In the genomic region with DNA sequence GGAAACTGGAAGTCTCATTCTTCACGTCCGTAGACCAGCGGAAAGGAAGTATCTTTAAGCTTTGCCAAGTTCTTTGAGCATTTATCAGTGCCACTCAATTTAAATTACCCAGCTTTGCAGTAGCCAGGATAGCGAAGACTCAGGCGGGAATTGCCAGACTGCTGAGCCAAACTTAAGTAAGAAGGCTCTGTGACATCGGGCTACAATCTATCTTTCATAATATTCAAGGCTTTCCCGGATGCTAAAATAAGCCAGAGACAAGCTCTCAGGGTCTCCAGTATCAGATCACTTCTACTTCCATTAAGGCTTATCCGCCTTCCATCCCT, we compare ENCODE assay signal across 8 cellular contexts. TPM values are rescaled to one million over a fixed set of nuclear protein-coding genes. Genes with fewer than 3 reads are reported as not detected.
DNase-seq lines count a peak whose midpoint lies in the region; ATAC-seq and TF ChIP-seq lines count a peak whose summit lies in the region.

No MANE protein-coding gene starts in this region.

- WGBS in IMR-90 (ENCODE audit: extremely low coverage in 2 of 2, insufficient read length in 1 of 2), 2 experiments = 0% methylated on average over 1 of the region's 8 CpGs; no CpG with 5 or more reads in 1 of the 2 experiments

- peak overlapping the region; percentile 28; the same call in 1 of the 2 replicates for H2BK20ac ChIP-seq in IMR-90 (ENCODE audit: low read depth, low read length)

- H3K36me3 ChIP-seq in IMR-90 (ENCODE audit: control insufficient read depth, insufficient read depth, low read length) (no peaks in the 10 kb centered on the region; the same call in 1 of the 2 replicates), muscle layer of duodenum (ENCODE audit: control insufficient read depth in 1 of 2, insufficient read depth in 2 of 2, low read length in 2 of 2) (peaks cover 13 to 16% of the 10 kb centered on the region in 2 donors)

- no peak overlapping the region for H2BK15ac ChIP-seq in IMR-90 (ENCODE audit: low read depth, low read length)

- H3K4ac ChIP-seq in IMR-90 (ENCODE audit: low read depth, low read length) = peak overlapping the region; percentile 46

- no peaks in the 10 kb centered on the region for H4K20me1 ChIP-seq in IMR-90 (ENCODE audit: insufficient read depth, low read length)

- peak overlapping the region; percentile 17 for H2BK5ac ChIP-seq in IMR-90 (ENCODE audit: low read depth, low read length, poor library complexity, severe bottlenecking)

- peak overlapping the region; percentile 24; the same call in 1 of the 2 replicates for H4K5ac ChIP-seq in IMR-90 (ENCODE audit: low read depth, low read length)

- in situ Hi-C loops in IMR-90 (cut with MboI; ENCODE audit: low sequenced_read_pairs) = no loop called here

- no peak for TF ChIP-seq RAD21 in IMR-90 (IDR thresholded peaks at IDR 0.05; ENCODE audit: low read length)

- H2AK9ac ChIP-seq in IMR-90 (replicated peaks; ENCODE audit: low read depth, low read length, poor library complexity) = no peak overlapping the region

- peaks cover 3% of the 10 kb centered on the region; the same call in 1 of the 2 replicates for H3K4me1 ChIP-seq in IMR-90 (ENCODE audit: control insufficient read depth, insufficient read depth, low read length)
- peaks cover 0 to 9% of the 10 kb centered on the region in 2 donors for H3K4me1 ChIP-seq in muscle layer of duodenum (ENCODE audit: control insufficient read depth in 1 of 2, insufficient read depth in 2 of 2, low read length in 2 of 2)

- intact Hi-C loops in IMR-90 (cut with micrococcal nuclease) = no loop called here

- peak overlapping the region; percentile 42; the same call in 1 of the 2 replicates for H3K56ac ChIP-seq in IMR-90 (ENCODE audit: extremely low read depth, insufficient read depth, low read length)

- POLR2A ChIA-PET in AG04449 (lab: Yijun Ruan, JAX) (interaction anchor here (0.7 to 1.8 kb wide), 2 partner anchors 75 to 202 kb away, joined by 3 to 7 read pairs; no protein-coding TSS in a partner anchor), IMR-90 (lab: Charles Lee; ENCODE audit: unreplicated experiment) (no interaction called here)

- H3K4me3 ChIP-seq in AG04449 (ENCODE audit: low read depth, low read length) (peak overlapping the region; percentile 79), IMR-90 (ENCODE audit: insufficient read depth, low read depth, low read length) (peak overlapping the region; percentile 77), muscle layer of duodenum (ENCODE audit: low read depth in 1 of 2, low read length in 2 of 2) (peak overlapping the region; percentile 91 to 92)

- TF ChIP-seq CTCF in AG04449 (IDR thresholded peaks at IDR 0.05; ENCODE audit: insufficient read depth, low read length, missing control alignments) (no peak), IMR-90 (conservative IDR thresholded peaks at IDR 0.05; ENCODE audit: low read depth, low read length) (no peak)

- H2AFZ ChIP-seq in IMR-90 (replicated peaks; ENCODE audit: low read length, poor library complexity) = peak overlapping the region; percentile 98

- peak; percentile 14 for DNase-seq in AG04449 (ENCODE audit: low read depth, low spot score)
- no peak for DNase-seq in IMR-90
- DNase-seq in dedifferentiated amniotic fluid mesenchymal stem cell (ENCODE audit: extremely low spot score) = peak; percentile 45
- DNase-seq in cortex of kidney (lab: John Stamatoyannopoulos, UW) = no peak
- DNase-seq in NCI-H2196 (lab: John Stamatoyannopoulos, UW; ENCODE audit: unreplicated experiment) = no peak
- DNase-seq in NCI-H226 = no peak

- BruUV-seq in IMR-90 (replicated peaks; lab: Mats Ljungman, UMichigan) = no TSS peak

- H3K9me3 ChIP-seq in IMR-90 (ENCODE audit: control insufficient read depth, insufficient read depth, low read length) = no peaks in the 10 kb centered on the region
- H3K9me3 ChIP-seq in muscle layer of duodenum (ENCODE audit: control insufficient read depth in 1 of 2, low read length in 2 of 2) = no peaks in the 10 kb centered on the region

- peaks cover 4 to 27% of the 10 kb centered on the region in 2 experiments; a peak in 3 of 4 replicates for H3K79me1 ChIP-seq in IMR-90 (ENCODE audit: low read depth in 1 of 2, low read length in 2 of 2)

- no peak overlapping the region; the same call in 1 of the 2 replicates for H3K18ac ChIP-seq in IMR-90 (ENCODE audit: low read depth, low read length)

- no peaks in the 10 kb centered on the region for H3K27me3 ChIP-seq in IMR-90 (ENCODE audit: control insufficient read depth, insufficient read depth, low read length)
- H3K27me3 ChIP-seq in muscle layer of duodenum (ENCODE audit: low read depth, low read length) = no peaks in the 10 kb centered on the region

- H3K9ac ChIP-seq in IMR-90 (ENCODE audit: low read depth, low read length) = peak overlapping the region; percentile 47

- H3K27ac ChIP-seq in IMR-90 (ENCODE audit: insufficient read depth, low read length) = peak overlapping the region; percentile 2
- peak overlapping the region; percentile 85 for H3K27ac ChIP-seq in muscle layer of duodenum (ENCODE audit: low read length)

- H3K14ac ChIP-seq in IMR-90 (replicated peaks; ENCODE audit: low read depth, low read length) = 0 out of 2 replicates have a peak overlapping the region, but pooled peaks have one; percentile 41

- 0 out of 2 replicates have a peak, but pooled peaks cover 5% of the 10 kb centered on the region for H3K9me1 ChIP-seq in IMR-90 (ENCODE audit: insufficient read depth, low read length)

- dilution Hi-C loops in IMR-90 (cut with HindIII; ENCODE audit: low sequenced_read_pairs, unreplicated experiment) = no loop called here

- peak overlapping the region; percentile 82 for H3K4me2 ChIP-seq in IMR-90 (ENCODE audit: low read depth, low read length)

- H3K23ac ChIP-seq in IMR-90 (ENCODE audit: low read depth, low read length) = peak overlapping the region; percentile 32; the same call in 1 of the 2 replicates

- ATAC-seq in GM19467 (IDR thresholded peaks at IDR 0.05; ENCODE audit: unreplicated experiment) (peak; percentile 18), IMR-90 (ENCODE audit: low read depth) (peak; percentile 19)

- H4K8ac ChIP-seq in IMR-90 (ENCODE audit: low read depth in 2 of 2, low read length in 2 of 2) = peak overlapping the region in 1 of 2 experiments; percentile 53; a peak in 1 of 4 replicates

- peak overlapping the region; percentile 35; the same call in 1 of the 2 replicates for H2BK120ac ChIP-seq in IMR-90 (ENCODE audit: low read depth, low read length)

- CTCF ChIA-PET in AG04449 (lab: Yijun Ruan, JAX) = interaction anchor here (0.9 to 2.4 kb wide), 3 partner anchors 9 to 228 kb away, joined by 4 to 8 read pairs (median 4); no protein-coding TSS in a partner anchor
- CTCF ChIA-PET in IMR-90 (lab: Yijun Ruan, JAX) = interaction anchor here (0.6 to 0.9 kb wide), 4 partner anchors 9 to 1583 kb away, joined by 4 to 5 read pairs (median 5); no protein-coding TSS in a partner anchor

- no peak overlapping the region for H2AK5ac ChIP-seq in IMR-90 (ENCODE audit: low read depth, low read length)

- H4K91ac ChIP-seq in IMR-90 (ENCODE audit: insufficient read depth, low read depth, low read length) = no peak overlapping the region

- no peak for TF ChIP-seq POLR2A in IMR-90 (IDR thresholded peaks at IDR 0.05; ENCODE audit: low read depth, low read length)

TF ChIP-seq in IMR-90, 13 proteins besides CTCF, POLR2A, EP300 and RAD21:
- TF ChIP-seq RCOR1 (IDR thresholded peaks at IDR 0.05; ENCODE audit: insufficient replicate concordance, low read length) (no peak), CEBPB (IDR thresholded peaks at IDR 0.05; ENCODE audit: low read depth, low read length) (no peak)

RNA-seq across cellular contexts. Expression of a gene that starts 0.4 kb away (rescaled TPM):
- 19.7 and 34.4 TPM in 2 replicates for total RNA-seq in IMR-90 (2012; rRNA removed)
- 5.5 and 6.1 TPM in 2 replicates for polyA plus RNA-seq in IMR-90 (2012; rRNA removed)
- polyA plus RNA-seq in IMR-90 (2012; cell fraction: cytosol; rRNA removed) = 0.33 and 1.00 TPM in 2 replicates
- 1.3 and 9.7 TPM in 2 replicates for polyA plus RNA-seq in IMR-90 (2012; cell fraction: nucleus; rRNA removed; ENCODE audit: low replicate concordance)

Comparison
In these comparisons a context has a peak if more than half of its experiments do, and no peak if none do; other contexts are left out.
1. DNase-seq: peak in AG04449 (single experiment) and dedifferentiated amniotic fluid mesenchymal stem cell (single experiment); none in IMR-90 (single experiment), cortex of kidney (single experiment), NCI-H2196 (single experiment) and NCI-H226 (single experiment).
2. Peak in every context shown above with its lines, with median percentiles within 50 percentile points of each other: H3K4me3 ChIP-seq.